21 cellular contexts compared by ENCODE assay signal in the genomic region with DNA sequence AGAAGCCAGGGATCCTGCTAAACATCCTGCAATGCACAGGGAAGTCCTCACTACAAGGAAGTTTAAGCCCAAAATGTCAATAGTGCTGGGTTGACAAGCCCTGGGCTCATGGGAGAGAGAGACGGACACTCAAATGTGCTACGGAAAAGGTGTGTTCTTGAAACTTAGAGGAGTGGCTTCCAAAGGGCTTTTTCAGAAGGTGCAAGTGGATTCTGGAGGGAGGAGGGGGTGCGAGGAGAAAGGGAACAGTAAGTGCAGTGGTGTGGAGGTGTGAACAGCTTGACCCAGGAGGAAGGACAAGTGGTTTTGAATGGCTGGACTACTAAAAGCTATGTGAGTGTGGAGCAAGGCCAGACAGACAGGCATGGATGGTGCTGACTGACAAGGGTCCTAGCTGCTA.
"Had no signal": no experiment of that assay in that cellular context is flagged by ENCODE, and none has a peak within 500 bp of the region (broad histone marks: within the 10 kb centered on the region; RNA-seq: fewer than 3 reads in every experiment).

No MANE protein-coding gene starts in this region.

- H3K4me1 Mint-ChIP-seq: activated naive CD8-positive, alpha-beta T cell treated with anti-CD3 and anti-CD28 coated beads, Interleukin-2, amount 10 ng/mL, durations not matched to agents 7 days and 5 days; T-cell had no signal

- H3K36me3 Mint-ChIP-seq: activated naive CD8-positive, alpha-beta T cell treated with anti-CD3 and anti-CD28 coated beads, Interleukin-2, amount 10 ng/mL, durations not matched to agents 7 days and 5 days; T-cell had no signal

- H3K27me3 Mint-ChIP-seq: activated CD8-positive, alpha-beta T cell treated with anti-CD3 and anti-CD28 coated beads for 36 hours had no signal

- H3K4me3 Mint-ChIP-seq: activated CD8-positive, alpha-beta T cell treated with anti-CD3 and anti-CD28 coated beads for 36 hours; activated naive CD8-positive, alpha-beta T cell treated with anti-CD3 and anti-CD28 coated beads, Interleukin-2, amount 10 ng/mL, durations not matched to agents 7 days and 5 days; T-cell had no signal

- DNase-seq: activated CD4-positive, alpha-beta T cell treated with anti-CD3 and anti-CD28 coated beads for 4 hours; activated CD8-positive, alpha-beta memory T cell treated with anti-CD3 and anti-CD28 coated beads, Interleukin-2, amount 50 U/mL, for 4 hours; activated CD8-positive, alpha-beta T cell treated with anti-CD3 and anti-CD28 coated beads for 36 hours; activated naive CD4-positive, alpha-beta T cell treated with anti-CD3 and anti-CD28 coated beads, Interleukin-2, amount 50 U/mL, for 16 hours; activated naive CD8-positive, alpha-beta T cell treated with anti-CD3 and anti-CD28 coated beads, Interleukin-2, amount 10 ng/mL, durations not matched to agents 7 days and 5 days; adrenal gland; anterior cingulate cortex; Karpas-422; MM.1S; NCI-H1105 treated with DMSO at 0.1 percent for 48 hours; NCI-H1436 treated with DMSO at 0.1 percent for 48 hours; NCI-H187; NK-92 treated with Interleukin-12 subunit alpha and Interleukin-12 subunit beta, amount 100 ng/mL, for 24 hours; OCI-M1; RPMI8226; T-cell; WERI-Rb-1 had no signal

- H3K9me3 Mint-ChIP-seq: activated CD8-positive, alpha-beta T cell treated with anti-CD3 and anti-CD28 coated beads for 36 hours; activated naive CD8-positive, alpha-beta T cell treated with anti-CD3 and anti-CD28 coated beads, Interleukin-2, amount 10 ng/mL, durations not matched to agents 7 days and 5 days; T-cell had no signal

- H3K27ac Mint-ChIP-seq: activated CD8-positive, alpha-beta T cell treated with anti-CD3 and anti-CD28 coated beads for 36 hours; activated naive CD8-positive, alpha-beta T cell treated with anti-CD3 and anti-CD28 coated beads, Interleukin-2, amount 10 ng/mL, durations not matched to agents 7 days and 5 days had no signal

- ATAC-seq: activated CD4-positive, CD25-positive, alpha-beta regulatory T cell treated with anti-CD3 and anti-CD28 coated beads, Interleukin-2, amount 50 U/mL, for 24 hours; activated CD8-positive, alpha-beta T cell treated with anti-CD3 and anti-CD28 coated beads for 36 hours; K562; Panc1; Right ventricle myocardium inferior; T-cell had no signal
